ENCODE assay signal across 15 cellular contexts in genomic region chr12:2383276-2384028, GRCh38.
DNase-seq lines count a peak whose midpoint lies in the region; ATAC-seq, FAIRE-seq and TF ChIP-seq lines count a peak whose summit lies in the region.
"Had no signal": no experiment of that assay in that cellular context is flagged by ENCODE, and none has a peak within 500 bp of the region (broad histone marks: within the 10 kb centered on the region; RNA-seq: fewer than 3 reads in every experiment).

No MANE protein-coding gene starts in this region.

- H3K27ac ChIP-seq in esophagus squamous epithelium (peak overlapping the region in 3 of 4 donors; percentile 6 to 60 (median 17)), lower lobe of right lung (peak overlapping the region; percentile 60), suprapubic skin (peak overlapping the region; percentile 17)

- TF ChIP-seq CTCF in esophagus squamous epithelium (IDR thresholded peaks at IDR 0.05), result no peak
- TF ChIP-seq CTCF in lower lobe of right lung (IDR thresholded peaks at IDR 0.05), result no peak
- TF ChIP-seq CTCF in suprapubic skin (IDR thresholded peaks at IDR 0.05), result no peak

- TF ChIP-seq POLR2A in esophagus squamous epithelium (IDR thresholded peaks at IDR 0.05) (no peak), suprapubic skin (IDR thresholded peaks at IDR 0.05) (no peak)

- H3K4me3 ChIP-seq in esophagus squamous epithelium (no peak overlapping the region), lower lobe of right lung (no peak overlapping the region), suprapubic skin (no peak overlapping the region)

- H3K9me3 ChIP-seq in esophagus squamous epithelium (no peaks in the 10 kb centered on the region), lower lobe of right lung (no peaks in the 10 kb centered on the region), suprapubic skin (no peaks in the 10 kb centered on the region)

- H3K27me3 ChIP-seq in esophagus squamous epithelium, result peaks cover 0 to 4% (median 0%) of the 10 kb centered on the region in 4 donors
- H3K27me3 ChIP-seq in lower lobe of right lung (ENCODE audit: low read depth), result no peaks in the 10 kb centered on the region
- H3K27me3 ChIP-seq in suprapubic skin, result no peaks in the 10 kb centered on the region

- ATAC-seq in lower lobe of right lung (peak; percentile 77 to 85), HG02870 (IDR thresholded peaks at IDR 0.05; ENCODE audit: unreplicated experiment) (no peak), GM21723 (IDR thresholded peaks at IDR 0.05; ENCODE audit: unreplicated experiment) (no peak)
- ATAC-seq: activated naive CD4-positive, alpha-beta T cell treated with anti-CD3 and anti-CD28 coated beads, Interleukin-2, amount 50 U/mL, for 72 hours; CD8-positive, alpha-beta T cell had no signal

- peaks cover 0 to 18% (median 4%) of the 10 kb centered on the region in 3 donors for H3K4me1 ChIP-seq in esophagus squamous epithelium
- peaks cover 34% of the 10 kb centered on the region for H3K4me1 ChIP-seq in lower lobe of right lung
- H3K4me1 ChIP-seq in suprapubic skin, result peaks cover 2% of the 10 kb centered on the region

- no peak for TF ChIP-seq EP300 in suprapubic skin (IDR thresholded peaks at IDR 0.05)

- WGBS in esophagus squamous epithelium, 2 donors, result 47 to 74% methylated on average over 13 of the region's 13 CpGs
- 77% methylated on average over 13 of the region's 13 CpGs for WGBS in suprapubic skin

- intact Hi-C loops in esophagus squamous epithelium (cut with DNase I) (no loop called here), lower lobe of right lung (cut with DNase I) (no loop called here)

- no peaks in the 10 kb centered on the region for H3K36me3 ChIP-seq in esophagus squamous epithelium
- no peaks in the 10 kb centered on the region for H3K36me3 ChIP-seq in lower lobe of right lung
- H3K36me3 ChIP-seq in suprapubic skin, result no peaks in the 10 kb centered on the region

- DNase-seq in RCC 7860 (ENCODE audit: low spot score) (peak; percentile 85), esophagus squamous epithelium (lab: John Stamatoyannopoulos, UW) (no peak), lower lobe of right lung (peak; percentile 62), suprapubic skin (ENCODE audit: low spot score in 2 of 2) (peak in 1 of 2 donors; percentile 22), urothelium cell line (ENCODE audit: low spot score) (no peak), epidermal melanocyte (ENCODE audit: insufficient read length, low spot score) (no peak)
- DNase-seq: activated CD8-positive, alpha-beta memory T cell treated with anti-CD3 and anti-CD28 coated beads, Interleukin-2, amount 50 U/mL, for 4 hours; CD8-positive, alpha-beta T cell; erythroblast; stimulated activated CD4-positive, alpha-beta T cell treated with anti-CD3 and anti-CD28 coated beads, Interleukin-4, amount 100 ng/mL, for 1 hour; SW 1271 had no signal

- peak; percentile 53 for FAIRE-seq in RCC 7860 (lab: Jason Lieb, UNC)
- no peak for FAIRE-seq in urothelium cell line (lab: Jason Lieb, UNC)
- FAIRE-seq: GM19239 had no signal

Comparison
In these comparisons a context has a peak if more than half of its experiments do, and no peak if none do; other contexts are left out.
1. DNase-seq: peak in RCC 7860 (single experiment) and lower lobe of right lung (single experiment); none in esophagus squamous epithelium (single experiment), urothelium cell line (single experiment) and epidermal melanocyte (single experiment).
2. ATAC-seq: peak in lower lobe of right lung (2 of 2); none in HG02870 (single experiment) and GM21723 (single experiment).
3. Peak in every context shown above with its lines, with median percentiles within 50 percentile points of each other: H3K27ac ChIP-seq.